In the genomic region with DNA sequence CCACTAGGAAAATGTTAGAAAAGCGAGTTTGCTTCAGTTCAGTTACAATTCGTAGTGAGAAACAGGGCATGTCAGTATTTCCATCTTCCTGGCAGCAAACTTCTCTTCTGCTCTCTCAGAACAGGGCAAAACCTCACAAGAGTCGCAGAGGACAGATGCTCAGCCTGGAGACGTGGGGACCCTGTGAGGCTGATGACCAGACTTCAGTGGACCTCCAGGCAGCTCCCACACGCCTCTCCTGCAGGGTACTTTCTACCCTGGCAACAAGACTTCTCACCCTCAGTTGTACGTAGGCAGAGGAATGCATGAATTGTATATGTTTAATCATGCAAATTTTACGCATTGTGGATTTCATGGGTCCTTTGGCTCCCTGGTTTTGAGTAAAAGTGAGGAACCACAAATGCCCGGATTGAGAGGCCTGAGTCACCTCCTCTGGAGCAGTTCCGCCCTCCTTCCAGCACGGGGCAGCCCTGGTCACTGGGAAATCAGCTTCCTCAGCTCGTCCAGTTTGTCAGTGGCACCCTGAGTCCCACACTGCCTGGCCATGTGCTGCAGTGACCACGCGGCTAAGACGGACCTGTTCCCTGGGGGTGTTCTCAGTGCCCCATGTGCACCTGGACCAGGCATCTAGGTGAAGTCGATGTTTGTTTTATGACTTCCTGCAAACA, we compare ENCODE assay signal across 24 cellular contexts.
DNase-seq lines count a peak whose midpoint lies in the region; ATAC-seq, FAIRE-seq and TF ChIP-seq lines count a peak whose summit lies in the region.
"Had no signal": no experiment of that assay in that cellular context is flagged by ENCODE, and none has a peak within 500 bp of the region (broad histone marks: within the 10 kb centered on the region; RNA-seq: fewer than 3 reads in every experiment).

No MANE protein-coding gene starts in this region.

- intact Hi-C loops in HCT116 (cut with micrococcal nuclease) (no loop called here), kidney (cut with DNase I) (no loop called here), sigmoid colon (cut with DNase I) (no loop called here)

- H3K4me1 Mint-ChIP-seq in effector memory CD8-positive, alpha-beta T cell (ENCODE audit: low read depth in 2 of 2): no peaks in the 10 kb centered on the region
- H3K4me1 Mint-ChIP-seq: activated B cell treated with CpG ODN at 0.5 μM for 24 hours; activated naive CD8-positive, alpha-beta T cell treated with anti-CD3 and anti-CD28 coated beads, Interleukin-2, amount 10 ng/mL, durations not matched to agents 7 days and 5 days; CD4-positive, CD25-positive, alpha-beta regulatory T cell had no signal

- no peaks in the 10 kb centered on the region for H3K9me3 ChIP-seq in HCT116 (ENCODE audit: control insufficient read depth in 1 of 2, insufficient read depth in 1 of 2, low read depth in 1 of 2, low read length in 2 of 2)
- H3K9me3 ChIP-seq in kidney (ENCODE audit: control insufficient read depth in 1 of 2, low read length in 2 of 2): no peaks in the 10 kb centered on the region
- no peaks in the 10 kb centered on the region for H3K9me3 ChIP-seq in sigmoid colon
- H3K9me3 ChIP-seq: Peyer's patch, psoas muscle, thoracic aorta had no signal

- H3K4me1 ChIP-seq in HCT116 (ENCODE audit: control insufficient read depth in 1 of 2, insufficient read depth in 2 of 2, low read length in 2 of 2) (no peaks in the 10 kb centered on the region), kidney (ENCODE audit: control insufficient read depth in 1 of 2, insufficient read depth in 1 of 2, low read depth in 1 of 2, low read length in 2 of 2) (peaks cover 10 to 32% of the 10 kb centered on the region in 2 donors), sigmoid colon (no peaks in the 10 kb centered on the region)
- H3K4me1 ChIP-seq: Peyer's patch had no signal

- H3K4me2 ChIP-seq in HCT116 (ENCODE audit: low read length): no peak overlapping the region
- H3K4me2 ChIP-seq: smooth muscle cell had no signal

- in situ Hi-C loops in astrocyte of the cerebellum (cut with HindIII; ENCODE audit: low sequenced_read_pairs): no loop called here

- H3K4me3 ChIP-seq in HCT116 (replicated peaks in 1 of 2; ENCODE audit: low read depth in 1 of 2, low read length in 2 of 2) (no peak overlapping the region), astrocyte of the cerebellum (ENCODE audit: low read depth, low read length) (no peak overlapping the region), kidney (ENCODE audit: low read length in 2 of 2) (no peak overlapping the region), sigmoid colon (no peak overlapping the region)
- H3K4me3 ChIP-seq: Peyer's patch, psoas muscle, smooth muscle cell, thoracic aorta had no signal

- TF ChIP-seq CTCF in HCT116 (IDR thresholded peaks at IDR 0.05 in 2 of 3, conservative IDR thresholded peaks at IDR 0.05 in 1 of 3; ENCODE audit: borderline replicate concordance in 1 of 3, insufficient read depth in 1 of 3, low read depth in 2 of 3, low read length in 2 of 3) (no peak), astrocyte of the cerebellum (IDR thresholded peaks at IDR 0.05; ENCODE audit: low read depth, low read length, missing control alignments) (peak; percentile 36), kidney (IDR thresholded peaks at IDR 0.05; ENCODE audit: borderline replicate concordance, extremely low read depth, insufficient read depth) (no peak), sigmoid colon (IDR thresholded peaks at IDR 0.05) (no peak)

- H3K27ac ChIP-seq in HCT116 (ENCODE audit: low read depth, low read length): no peak overlapping the region
- peak overlapping the region; percentile 23 to 35 for H3K27ac ChIP-seq in kidney (ENCODE audit: low read depth in 2 of 2, low read length in 2 of 2)
- no peak overlapping the region for H3K27ac ChIP-seq in sigmoid colon
- H3K27ac ChIP-seq: Peyer's patch, psoas muscle, thoracic aorta had no signal

- 83 to 87% methylated on average over 15 of the region's 15 CpGs for WGBS in sigmoid colon, 2 donors

- no TSS peak for BruUV-seq in HCT116 (replicated peaks; lab: Mats Ljungman, UMichigan)

- RAD21 ChIA-PET in HCT116 (lab: Charles Lee; ENCODE audit: low non-redundant PET in 1 of 2, low total read pairs in 2 of 2, uncharacterized antibody in 2 of 2, unreplicated experiment in 2 of 2): no interaction called here

- POLR2A ChIA-PET in HCT116 (lab: Charles Lee): no interaction called here

- TF ChIP-seq RAD21 in HCT116 (IDR thresholded peaks at IDR 0.05; ENCODE audit: low read depth): no peak

- H3K9me3 Mint-ChIP-seq in effector memory CD8-positive, alpha-beta T cell: no peaks in the 10 kb centered on the region
- H3K9me3 Mint-ChIP-seq: activated B cell treated with CpG ODN at 0.5 μM for 24 hours; activated naive CD8-positive, alpha-beta T cell treated with anti-CD3 and anti-CD28 coated beads, Interleukin-2, amount 10 ng/mL, durations not matched to agents 7 days and 5 days; dendritic cell treated with granulocyte-macrophage colony-stimulating factor and Interleukin-4, amounts not matched to agents 40 ng/mL and 50 ng/mL, for 4 days had no signal

- no peak for TF ChIP-seq EP300 in sigmoid colon (IDR thresholded peaks at IDR 0.05)

- FAIRE-seq in kidney (lab: Jason Lieb, UNC): no peak
- FAIRE-seq: HTR-8/SVneo had no signal

- H3K27me3 ChIP-seq in HCT116 (ENCODE audit: insufficient read depth, low read length) (no peaks in the 10 kb centered on the region), sigmoid colon (no peaks in the 10 kb centered on the region)
- H3K27me3 ChIP-seq: Peyer's patch had no signal

- H3K36me3 ChIP-seq in HCT116 (ENCODE audit: control insufficient read depth in 1 of 2, insufficient read depth in 2 of 2, low read length in 2 of 2): no peaks in the 10 kb centered on the region
- peaks cover 26 to 33% of the 10 kb centered on the region in 2 donors for H3K36me3 ChIP-seq in kidney (ENCODE audit: control insufficient read depth in 1 of 2, insufficient read depth in 2 of 2, low read length in 2 of 2)
- peaks cover 0 to 19% (median 6%) of the 10 kb centered on the region in 4 donors for H3K36me3 ChIP-seq in sigmoid colon

- no peak for DNase-seq in HCT116 (ENCODE audit: low read depth, low spot score)
- no peak for DNase-seq in astrocyte of the cerebellum (ENCODE audit: low read depth)
- peak; percentile 72 for DNase-seq in kidney
- DNase-seq in sigmoid colon: peak; percentile 57
- DNase-seq in pons (ENCODE audit: low spot score): no peak
- no peak for DNase-seq in effector memory CD8-positive, alpha-beta T cell
- no peak for DNase-seq in NCI-H2107 (lab: John Stamatoyannopoulos, UW)
- DNase-seq: activated B cell treated with CpG ODN at 0.5 μM for 24 hours; activated CD4-positive, alpha-beta T cell treated with anti-CD3 and anti-CD28 coated beads, Interleukin-2, amount 50 U/mL, for 48 hours; activated effector memory CD4-positive, alpha-beta T cell treated with Interleukin-2 at 50 U/mL for 16 hours; activated naive CD8-positive, alpha-beta T cell treated with anti-CD3 and anti-CD28 coated beads, Interleukin-2, amount 10 ng/mL, durations not matched to agents 7 days and 5 days; CD4-positive, CD25-positive, alpha-beta regulatory T cell; GF-D8; HFFc6; NCI-H510A treated with DMSO at 0.1 percent for 48 hours; Peyer's patch; psoas muscle; stimulated activated CD4-positive, alpha-beta T cell treated with anti-CD3 and anti-CD28 coated beads, Interleukin-2, amount 100 ng/mL, for 48 hours; stimulated activated naive CD4-positive, alpha-beta T cell had no signal

- TF ChIP-seq POLR2A in HCT116 (IDR thresholded peaks at IDR 0.05; ENCODE audit: borderline replicate concordance, extremely low read depth, insufficient read depth, insufficient read length) (no peak), sigmoid colon (IDR thresholded peaks at IDR 0.05) (no peak)

- H3K27ac Mint-ChIP-seq in effector memory CD8-positive, alpha-beta T cell: no peak overlapping the region
- H3K27ac Mint-ChIP-seq: activated B cell treated with CpG ODN at 0.5 μM for 24 hours; activated naive CD8-positive, alpha-beta T cell treated with anti-CD3 and anti-CD28 coated beads, Interleukin-2, amount 10 ng/mL, durations not matched to agents 7 days and 5 days; CD4-positive, CD25-positive, alpha-beta regulatory T cell; dendritic cell treated with granulocyte-macrophage colony-stimulating factor and Interleukin-4, amounts not matched to agents 40 ng/mL and 50 ng/mL, for 4 days; HFFc6 had no signal

- H3K9ac ChIP-seq in HCT116 (ENCODE audit: low read length) (no peak overlapping the region), kidney (ENCODE audit: low read length in 2 of 2) (no peak overlapping the region)

- peaks cover 0 to 7% of the 10 kb centered on the region in 2 donors for H3K27me3 Mint-ChIP-seq in effector memory CD8-positive, alpha-beta T cell
- H3K27me3 Mint-ChIP-seq: activated B cell treated with CpG ODN at 0.5 μM for 24 hours; activated naive CD8-positive, alpha-beta T cell treated with anti-CD3 and anti-CD28 coated beads, Interleukin-2, amount 10 ng/mL, durations not matched to agents 7 days and 5 days; CD4-positive, CD25-positive, alpha-beta regulatory T cell; dendritic cell treated with granulocyte-macrophage colony-stimulating factor and Interleukin-4, amounts not matched to agents 40 ng/mL and 50 ng/mL, for 4 days had no signal

- H4K20me1 ChIP-seq in HCT116 (ENCODE audit: insufficient read depth): no peaks in the 10 kb centered on the region

- H3K36me3 Mint-ChIP-seq in effector memory CD8-positive, alpha-beta T cell (ENCODE audit: insufficient read depth): no peaks in the 10 kb centered on the region
- H3K36me3 Mint-ChIP-seq: activated naive CD8-positive, alpha-beta T cell treated with anti-CD3 and anti-CD28 coated beads, Interleukin-2, amount 10 ng/mL, durations not matched to agents 7 days and 5 days; CD4-positive, CD25-positive, alpha-beta regulatory T cell had no signal

- H2AFZ ChIP-seq in HCT116 (ENCODE audit: low read depth, low read length, poor library complexity, severe bottlenecking): no peak overlapping the region

- CTCF ChIA-PET in HCT116 (lab: Charles Lee): interaction anchor here (2.8 kb wide), 1 partner anchor 19 kb away, joined by 11 read pairs; no protein-coding TSS in a partner anchor

- ATAC-seq in HCT116 (peak; percentile 52; the same call in 1 of the 2 replicates), GM19452 (IDR thresholded peaks at IDR 0.05; ENCODE audit: unreplicated experiment) (no peak)
- ATAC-seq in effector memory CD8-positive, alpha-beta T cell (replicated peaks): no peak
- ATAC-seq: psoas muscle had no signal

- no peaks in the 10 kb centered on the region for H3K79me2 ChIP-seq in HCT116 (ENCODE audit: insufficient read depth, low read length)

- H3K9me2 ChIP-seq in HCT116 (ENCODE audit: insufficient read depth): no peaks in the 10 kb centered on the region

- no peak overlapping the region for H3K4me3 Mint-ChIP-seq in effector memory CD8-positive, alpha-beta T cell
- H3K4me3 Mint-ChIP-seq: activated B cell treated with CpG ODN at 0.5 μM for 24 hours; activated naive CD8-positive, alpha-beta T cell treated with anti-CD3 and anti-CD28 coated beads, Interleukin-2, amount 10 ng/mL, durations not matched to agents 7 days and 5 days; CD4-positive, CD25-positive, alpha-beta regulatory T cell; dendritic cell treated with granulocyte-macrophage colony-stimulating factor and Interleukin-4, amounts not matched to agents 40 ng/mL and 50 ng/mL, for 4 days; HFFc6 had no signal

TF ChIP-seq in HCT116, 20 proteins besides CTCF, POLR2A, EP300 and RAD21 (continues in another document):
- no peak for TF ChIP-seq ELF1 (IDR thresholded peaks at IDR 0.05; ENCODE audit: borderline replicate concordance, low read depth)
- TF ChIP-seq SIN3A (IDR thresholded peaks at IDR 0.05; ENCODE audit: low read depth): no peak

Comparison
In these comparisons a context has a peak if more than half of its experiments do, and no peak if none do; other contexts are left out.
1. DNase-seq: peak in kidney (single experiment) and sigmoid colon (single experiment); none in HCT116 (single experiment), astrocyte of the cerebellum (single experiment), pons (single experiment), effector memory CD8-positive, alpha-beta T cell (0 of 3) and NCI-H2107 (single experiment).
2. H3K27ac ChIP-seq: peak in kidney (2 of 2); none in HCT116 (single experiment) and sigmoid colon (0 of 4).